Comparison of ENCODE assay signal across 13 cellular contexts in genomic region chr1:235941852-235942624, GRCh38.
A peak's percentile ranks its signal among the peaks of the same experiment; 100 is the strongest.
DNase-seq lines count a peak whose midpoint lies in the region; TF ChIP-seq lines count a peak whose summit lies in the region.
"Had no signal": no experiment of that assay in that cellular context is flagged by ENCODE, and none has a peak within 500 bp of the region (broad histone marks: within the 10 kb centered on the region; RNA-seq: fewer than 3 reads in every experiment).

No MANE protein-coding gene starts in this region.

- H3K4me1 ChIP-seq in liver (ENCODE audit: control insufficient read depth in 4 of 4, insufficient read depth in 4 of 4, low read length in 3 of 4) (peaks cover 12 to 48% (median 25%) of the 10 kb centered on the region in 4 donors), suprapubic skin (peaks cover 40% of the 10 kb centered on the region)
- H3K4me1 ChIP-seq: Caco-2 had no signal

- H3K27ac ChIP-seq in liver (ENCODE audit: low read depth in 1 of 2, low read length in 2 of 2) = peak overlapping the region; percentile 43 to 62
- H3K27ac ChIP-seq in suprapubic skin = peak overlapping the region; percentile 50

- no peaks in the 10 kb centered on the region for H3K36me3 ChIP-seq in liver (ENCODE audit: control insufficient read depth in 4 of 4, insufficient read depth in 3 of 4, low read depth in 1 of 4, low read length in 3 of 4)
- no peaks in the 10 kb centered on the region for H3K36me3 ChIP-seq in suprapubic skin
- H3K36me3 ChIP-seq: Peyer's patch had no signal

- TF ChIP-seq POLR2A in suprapubic skin (IDR thresholded peaks at IDR 0.05) = no peak

- in situ Hi-C loops in KBM-7 (cut with MboI; ENCODE audit: low pct_unique_long_range_greater_than_20kb, low sequenced_read_pairs) = no loop called here

- peak; percentile 4 to 39 for TF ChIP-seq RAD21 in liver (IDR thresholded peaks at IDR 0.05)

- WGBS in liver = 57% methylated on average over 12 of the region's 12 CpGs
- WGBS in suprapubic skin = 75% methylated on average over 12 of the region's 12 CpGs

- H3K9me3 ChIP-seq in liver (ENCODE audit: control insufficient read depth in 4 of 4, low read length in 3 of 4) = no peaks in the 10 kb centered on the region
- no peaks in the 10 kb centered on the region for H3K9me3 ChIP-seq in suprapubic skin
- H3K9me3 ChIP-seq: Caco-2, Peyer's patch had no signal

- TF ChIP-seq CTCF in liver (IDR thresholded peaks at IDR 0.05; ENCODE audit: low read depth, low read length, missing input control) = no peak
- TF ChIP-seq CTCF in suprapubic skin (IDR thresholded peaks at IDR 0.05) = no peak

- H3K4me3 ChIP-seq in liver (ENCODE audit: low read depth in 1 of 3, low read length in 3 of 3) (no peak overlapping the region), suprapubic skin (no peak overlapping the region)
- H3K4me3 ChIP-seq: Peyer's patch had no signal

- H3K27me3 ChIP-seq in liver (ENCODE audit: control insufficient read depth in 4 of 4, insufficient read depth in 4 of 4, low read length in 3 of 4) = no peaks in the 10 kb centered on the region
- H3K27me3 ChIP-seq in suprapubic skin = no peaks in the 10 kb centered on the region
- H3K27me3 ChIP-seq: Peyer's patch had no signal

- H3K9ac ChIP-seq in liver (ENCODE audit: low read depth in 1 of 2, low read length in 2 of 2) = no peak overlapping the region

- no peak for TF ChIP-seq EP300 in suprapubic skin (IDR thresholded peaks at IDR 0.05)

- DNase-seq in KBM-7 = peak; percentile 68
- DNase-seq in SKM-1 treated with dmso at 0.1 percent for 144 hours (lab: John Stamatoyannopoulos, UW; ENCODE audit: unreplicated experiment) = peak; percentile 98
- no peak for DNase-seq in suprapubic skin (ENCODE audit: low spot score in 2 of 2)
- DNase-seq in HuH-7.5 (ENCODE audit: low spot score) = no peak
- no peak for DNase-seq in NCI-H1436 (lab: John Stamatoyannopoulos, UW)
- DNase-seq in activated CD4-positive, alpha-beta T cell treated with anti-CD3 and anti-CD28 coated beads, Interleukin-2, amount 50 U/mL, for 4 hours = no peak
- DNase-seq in activated CD8-positive, alpha-beta memory T cell treated with anti-CD3 and anti-CD28 coated beads, Interleukin-2, amount 50 U/mL, for 48 hours = no peak
- DNase-seq: activated CD8-positive, alpha-beta T cell treated with anti-CD3 and anti-CD28 coated beads for 36 hours; Caco-2; left cardiac atrium; Peyer's patch; T-helper 9 cell had no signal

TF ChIP-seq in liver, 16 proteins besides CTCF, POLR2A, EP300 and RAD21:
- peak; percentile 72 for TF ChIP-seq SP1 (IDR thresholded peaks at IDR 0.05)
- peak; percentile 44 for TF ChIP-seq MAX (IDR thresholded peaks at IDR 0.05)
- TF ChIP-seq JUND (IDR thresholded peaks at IDR 0.05) = peak; percentile 22 to 76
- TF ChIP-seq FOXA2 (IDR thresholded peaks at IDR 0.05) = no peak
- no peak for TF ChIP-seq ATF3 (IDR thresholded peaks at IDR 0.05)
- peak; percentile 63 for TF ChIP-seq YY1 (IDR thresholded peaks at IDR 0.05)
- TF ChIP-seq ZBTB33 (IDR thresholded peaks at IDR 0.05) = peak; percentile 49
- no peak for TF ChIP-seq EGR1 (IDR thresholded peaks at IDR 0.05; ENCODE audit: low read depth in 2 of 2)
- TF ChIP-seq FOXA1 (IDR thresholded peaks at IDR 0.05) = no peak
- TF ChIP-seq TAF1 (conservative IDR thresholded peaks at IDR 0.05) = no peak
- peak; percentile 83 to 91 for TF ChIP-seq RXRA (IDR thresholded peaks at IDR 0.05)
- no peak for TF ChIP-seq REST (IDR thresholded peaks at IDR 0.05)
- TF ChIP-seq HNF4A (conservative IDR thresholded peaks at IDR 0.05) = peak; percentile 84 to 87
- no peak for TF ChIP-seq HNF4G (IDR thresholded peaks at IDR 0.05)
- TF ChIP-seq GABPA (IDR thresholded peaks at IDR 0.05 in 1 of 2, conservative IDR thresholded peaks at IDR 0.05 in 1 of 2) = no peak
- no peak for TF ChIP-seq NR2F2 (IDR thresholded peaks at IDR 0.05)

Comparison
In these comparisons a context has a peak if more than half of its experiments do, and no peak if none do; other contexts are left out.
1. DNase-seq: peak in KBM-7 (single experiment) and SKM-1 treated with dmso at 0.1 percent for 144 hours (single experiment); none in suprapubic skin (0 of 2), HuH-7.5 (single experiment), NCI-H1436 (single experiment), activated CD4-positive, alpha-beta T cell treated with anti-CD3 and anti-CD28 coated beads, Interleukin-2, amount 50 U/mL, for 4 hours (0 of 2) and activated CD8-positive, alpha-beta memory T cell treated with anti-CD3 and anti-CD28 coated beads, Interleukin-2, amount 50 U/mL, for 48 hours (single experiment).